Comparison of ENCODE assay signal across 20 cellular contexts in genomic region chr7:139642283-139642682, GRCh38.
"Had no signal": no experiment of that assay in that cellular context is flagged by ENCODE, and none has a peak within 500 bp of the region (broad histone marks: within the 10 kb centered on the region; RNA-seq: fewer than 3 reads in every experiment).

No MANE protein-coding gene starts in this region.

- H3K36me3 ChIP-seq: suprapubic skin, vagina had no signal

- H2AFZ ChIP-seq: parathyroid adenoma had no signal

- H3K27ac ChIP-seq: left lung, parathyroid adenoma, suprapubic skin, vagina had no signal

- DNase-seq: activated CD4-positive, alpha-beta T cell treated with anti-CD3 and anti-CD28 coated beads, Interleukin-2, amount 50 U/mL, for 1 hour; activated CD4-positive, CD25-positive, alpha-beta regulatory T cell; activated CD8-positive, alpha-beta memory T cell treated with anti-CD3 and anti-CD28 coated beads for 24 hours; activated CD8-positive, alpha-beta memory T cell treated with anti-CD3 and anti-CD28 coated beads, Interleukin-2, amount 50 U/mL, for 48 hours; activated gamma-delta T cell; activated T-cell treated with anti-CD3 and anti-CD28 coated beads, Interleukin-2, amount 50 U/mL, for 72 hours; effector memory CD8-positive, alpha-beta T cell; hippocampal formation; left lung; stimulated activated CD4-positive, alpha-beta T cell treated with anti-CD3 and anti-CD28 coated beads, Interleukin-2, amount 100 ng/mL, for 24 hours; stimulated activated naive CD8-positive, alpha-beta T cell treated with anti-CD3 and anti-CD28 coated beads, Interleukin-15, Interleukin-2, amounts not matched to agents 100 U/mL and 50 U/mL, for 24 hours; T-helper 1 cell; T-helper 9 cell; trophoblast cell had no signal

- H3K9ac ChIP-seq: parathyroid adenoma had no signal

- H3K4me3 ChIP-seq: left lung, suprapubic skin, vagina had no signal

- H3K4me1 ChIP-seq: parathyroid adenoma, vagina had no signal

- ATAC-seq: activated T-cell treated with anti-CD3 and anti-CD28 coated beads, Interleukin-2, amount 50 U/mL, for 72 hours; effector memory CD8-positive, alpha-beta T cell; left lung; SK-N-SH treated with all-trans-retinoic acid at 6 μM for 48 hours; stimulated activated naive CD8-positive, alpha-beta T cell treated with anti-CD3 and anti-CD28 coated beads, Interleukin-15, Interleukin-2, amounts not matched to agents 100 U/mL and 50 U/mL, for 24 hours had no signal

- FAIRE-seq: bronchial epithelial cell, keratinocyte had no signal

- H3K9me3 ChIP-seq: left lung, suprapubic skin, vagina had no signal

- H3K27me3 ChIP-seq: left lung, suprapubic skin, vagina had no signal
